29 cellular contexts compared by ENCODE assay signal in the genomic region with DNA sequence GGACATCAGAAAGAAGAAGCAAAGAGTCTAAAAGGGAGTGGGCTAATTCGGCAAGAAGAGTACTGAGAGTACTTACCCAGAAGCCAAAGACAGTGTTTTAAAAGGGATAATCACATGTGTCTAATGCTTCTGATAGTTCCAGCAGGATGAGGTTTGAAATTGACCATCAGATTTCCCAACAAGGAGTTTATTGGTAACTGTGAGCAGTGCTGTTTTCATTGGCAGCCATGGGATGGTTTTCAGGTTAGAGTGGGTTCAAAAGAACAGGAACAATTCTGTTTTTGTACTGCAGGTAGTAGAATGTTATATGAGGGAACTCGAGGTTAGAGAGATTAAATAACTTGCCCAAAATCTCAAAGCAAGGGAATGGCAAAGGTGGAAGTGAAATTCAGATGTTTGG. TPM values are rescaled to one million over a fixed set of nuclear protein-coding genes. Genes with fewer than 3 reads are reported as not detected.
"Had no signal": no experiment of that assay in that cellular context is flagged by ENCODE, and none has a peak within 500 bp of the region (broad histone marks: within the 10 kb centered on the region; RNA-seq: fewer than 3 reads in every experiment).

No MANE protein-coding gene starts in this region.

- H3K27me3 ChIP-seq: breast epithelium, cardiac muscle cell, colonic mucosa had no signal

- H3K4me1 ChIP-seq: breast epithelium, colonic mucosa had no signal

- DNase-seq: activated B cell treated with CpG ODN at 0.5 μM for 24 hours; activated CD4-positive, alpha-beta T cell treated with anti-CD3 and anti-CD28 coated beads for 48 hours; activated CD4-positive, alpha-beta T cell treated with anti-CD3 and anti-CD28 coated beads, Interleukin-2, amount 50 U/mL, for 1 hour; activated CD4-positive, alpha-beta T cell treated with anti-CD3 and anti-CD28 coated beads, Interleukin-2, amount 50 U/mL, for 48 hours; activated CD8-positive, alpha-beta memory T cell treated with anti-CD3 and anti-CD28 coated beads for 24 hours; activated CD8-positive, alpha-beta T cell treated with anti-CD3 and anti-CD28 coated beads for 36 hours; activated effector memory CD4-positive, alpha-beta T cell treated with anti-CD3 and anti-CD28 coated beads, Interleukin-2, amount 50 U/mL, for 16 hours; activated naive CD4-positive, alpha-beta T cell treated with anti-CD3 and anti-CD28 coated beads for 36 hours; activated naive CD8-positive, alpha-beta T cell treated with anti-CD3 and anti-CD28 coated beads for 36 hours; activated T-cell treated with anti-CD3 and anti-CD28 coated beads, Interleukin-2, amount 50 U/mL, for 1 hour; activated T-cell treated with anti-CD3 and anti-CD28 coated beads, Interleukin-2, amount 50 U/mL, for 48 hours; central memory CD4-positive, alpha-beta T cell; cerebellar nuclear complex; colonic mucosa; effector CD8-positive, alpha-beta T cell; endodermal cell; SW 1271; T-cell; T1000; WERI-Rb-1 had no signal

- H3K9me3 Mint-ChIP-seq: activated B cell treated with CpG ODN at 0.5 μM for 24 hours; activated CD8-positive, alpha-beta T cell treated with anti-CD3 and anti-CD28 coated beads for 36 hours; activated naive CD4-positive, alpha-beta T cell treated with anti-CD3 and anti-CD28 coated beads for 36 hours; activated naive CD4-positive, alpha-beta T cell treated with anti-CD3 and anti-CD28 coated beads, Interleukin-2, amount 50 U/mL, for 24 hours; activated naive CD8-positive, alpha-beta T cell treated with anti-CD3 and anti-CD28 coated beads for 36 hours; activated T-helper 1 cell treated with anti-CD3 and anti-CD28 coated beads, Interleukin-12 subunit alpha, Interleukin-12 subunit beta, Interleukin-2, Interleukin-4 antibody, amounts not matched to agents 30 ng/mL and 10 ng/mL and 1 ng/mL, durations not matched to agents 14 hours and 24 hours and 36 hours; activated T-helper 2 cell treated with anti-CD3 and anti-CD28 coated beads, Interferon-gamma antibody, Interleukin-2, Interleukin-4, amounts not matched to agents 10 μg/mL and 5 μg/mL and 100 μg/mL, durations not matched to agents 14 hours and 24 hours and 36 hours; endodermal cell; T-cell; T-helper 1 cell treated with Interleukin-12 subunit alpha and Interleukin-12 subunit beta and Interleukin-4 antibody, amounts not matched to agents 30 μg/mL and 1 μg/mL, for 36 hours had no signal

- H3K27ac ChIP-seq: cardiac muscle cell, colonic mucosa, WERI-Rb-1 had no signal

- H3K27ac Mint-ChIP-seq: activated B cell treated with CpG ODN at 0.5 μM for 24 hours; activated CD8-positive, alpha-beta T cell treated with anti-CD3 and anti-CD28 coated beads for 36 hours; activated naive CD4-positive, alpha-beta T cell treated with anti-CD3 and anti-CD28 coated beads for 36 hours; activated naive CD4-positive, alpha-beta T cell treated with anti-CD3 and anti-CD28 coated beads, Interleukin-2, amount 50 U/mL, for 24 hours; activated naive CD8-positive, alpha-beta T cell treated with anti-CD3 and anti-CD28 coated beads for 36 hours; activated T-helper 1 cell treated with anti-CD3 and anti-CD28 coated beads, Interleukin-12 subunit alpha, Interleukin-12 subunit beta, Interleukin-2, Interleukin-4 antibody, amounts not matched to agents 30 ng/mL and 10 ng/mL and 1 ng/mL, durations not matched to agents 14 hours and 24 hours and 36 hours; activated T-helper 2 cell treated with anti-CD3 and anti-CD28 coated beads, Interferon-gamma antibody, Interleukin-2, Interleukin-4, amounts not matched to agents 10 μg/mL and 5 μg/mL and 100 μg/mL, durations not matched to agents 14 hours and 24 hours and 36 hours; brain; endodermal cell; T-cell; T-helper 1 cell treated with Interleukin-12 subunit alpha and Interleukin-12 subunit beta and Interleukin-4 antibody, amounts not matched to agents 30 μg/mL and 1 μg/mL, for 36 hours had no signal

- FAIRE-seq: frontal cortex had no signal

- H3K27me3 Mint-ChIP-seq: brain had no signal

- H3K4me1 Mint-ChIP-seq: activated B cell treated with CpG ODN at 0.5 μM for 24 hours; activated naive CD4-positive, alpha-beta T cell treated with anti-CD3 and anti-CD28 coated beads, Interleukin-2, amount 50 U/mL, for 24 hours; activated naive CD8-positive, alpha-beta T cell treated with anti-CD3 and anti-CD28 coated beads for 36 hours had no signal

- H3K36me3 ChIP-seq: breast epithelium, colonic mucosa had no signal

- H3K4me3 ChIP-seq: breast epithelium, cardiac muscle cell, colonic mucosa had no signal

- H3K4me3 Mint-ChIP-seq: activated B cell treated with CpG ODN at 0.5 μM for 24 hours; activated CD8-positive, alpha-beta T cell treated with anti-CD3 and anti-CD28 coated beads for 36 hours; activated naive CD4-positive, alpha-beta T cell treated with anti-CD3 and anti-CD28 coated beads for 36 hours; activated naive CD4-positive, alpha-beta T cell treated with anti-CD3 and anti-CD28 coated beads, Interleukin-2, amount 50 U/mL, for 24 hours; activated naive CD8-positive, alpha-beta T cell treated with anti-CD3 and anti-CD28 coated beads for 36 hours; activated T-helper 1 cell treated with anti-CD3 and anti-CD28 coated beads, Interleukin-12 subunit alpha, Interleukin-12 subunit beta, Interleukin-2, Interleukin-4 antibody, amounts not matched to agents 30 ng/mL and 10 ng/mL and 1 ng/mL, durations not matched to agents 14 hours and 24 hours and 36 hours; brain; endodermal cell; T-cell; T-helper 1 cell treated with Interleukin-12 subunit alpha and Interleukin-12 subunit beta and Interleukin-4 antibody, amounts not matched to agents 30 μg/mL and 1 μg/mL, for 36 hours had no signal

- H3K9me3 ChIP-seq: breast epithelium, colonic mucosa had no signal

- H3K36me3 Mint-ChIP-seq: activated naive CD4-positive, alpha-beta T cell treated with anti-CD3 and anti-CD28 coated beads, Interleukin-2, amount 50 U/mL, for 24 hours; activated naive CD8-positive, alpha-beta T cell treated with anti-CD3 and anti-CD28 coated beads for 36 hours; T-cell had no signal

- ATAC-seq: activated CD4-positive, CD25-positive, alpha-beta regulatory T cell treated with anti-CD3 and anti-CD28 coated beads, Interleukin-2, amount 50 U/mL, for 24 hours; activated CD8-positive, alpha-beta T cell treated with anti-CD3 and anti-CD28 coated beads for 36 hours; T-cell had no signal

RNA-seq across cellular contexts. Expression of gene RNF217, which starts 8.5 kb away (rescaled TPM):
- total RNA-seq: activated B cell treated with CpG ODN at 0.5 μM for 24 hours had no signal
